In the genomic region with DNA sequence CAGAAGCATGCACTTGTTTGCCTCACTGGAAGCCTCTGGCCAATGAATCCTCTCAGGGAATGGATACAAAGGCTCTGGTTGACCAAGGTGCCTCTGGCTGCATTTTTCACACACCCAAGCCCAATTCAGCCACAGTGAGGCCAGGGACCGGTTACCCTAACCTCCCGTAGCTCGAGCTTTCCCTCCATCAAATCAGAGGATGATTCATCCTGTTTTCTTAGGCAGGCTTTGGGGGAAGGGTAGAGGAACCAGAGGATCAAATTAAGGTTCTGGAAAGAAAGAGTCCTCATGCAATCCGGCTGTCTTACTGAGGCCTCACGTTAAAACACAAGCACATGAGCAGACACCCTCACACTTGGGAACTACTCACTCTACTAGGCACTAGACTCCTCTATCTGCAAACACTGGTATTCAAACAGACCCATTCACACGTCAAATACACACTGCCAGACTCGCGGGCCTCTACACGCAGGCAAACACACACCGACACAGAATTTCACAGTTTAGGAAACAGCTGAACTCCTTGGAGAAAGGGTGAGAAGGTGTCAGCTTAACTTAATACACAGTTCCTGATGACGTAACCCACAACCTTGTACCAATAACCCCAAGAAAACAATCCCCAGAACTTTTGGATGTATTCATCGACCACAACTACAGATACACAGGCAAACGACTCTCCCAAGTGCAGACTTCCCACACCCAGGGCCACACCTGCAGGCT, we compare ENCODE assay signal across 20 cellular contexts. TPM values are rescaled to one million over a fixed set of nuclear protein-coding genes. Genes with fewer than 3 reads are reported as not detected.
DNase-seq lines count a peak whose midpoint lies in the region; ATAC-seq and TF ChIP-seq lines count a peak whose summit lies in the region.
"Had no signal": no experiment of that assay in that cellular context is flagged by ENCODE, and none has a peak within 500 bp of the region (broad histone marks: within the 10 kb centered on the region; RNA-seq: fewer than 3 reads in every experiment).

No MANE protein-coding gene starts in this region.

- no peak overlapping the region for H3K27ac Mint-ChIP-seq in WTC11
- H3K27ac Mint-ChIP-seq: activated B cell treated with CpG ODN at 0.5 μM for 24 hours; activated CD8-positive, alpha-beta memory T cell treated with anti-CD3 and anti-CD28 coated beads, Interleukin-2, amount 10 ng/mL, durations not matched to agents 7 days and 5 days; natural killer cell had no signal

- ATAC-seq in WTC11 (no peak), HG03378 (IDR thresholded peaks at IDR 0.05; ENCODE audit: unreplicated experiment) (no peak)
- ATAC-seq: activated CD8-positive, alpha-beta memory T cell treated with anti-CD3 and anti-CD28 coated beads, Interleukin-2, amount 10 ng/mL, durations not matched to agents 7 days and 5 days; heart left ventricle; natural killer cell had no signal

- CTCF ChIA-PET in WTC11 (lab: Charles Lee): interaction anchor here (1.0 to 4.1 kb wide), 10 partner anchors 16 to 261 kb away, joined by 3 to 49 read pairs (median 4); no protein-coding TSS in a partner anchor

- H3K9me3 Mint-ChIP-seq in WTC11: no peaks in the 10 kb centered on the region
- H3K9me3 Mint-ChIP-seq: activated B cell treated with CpG ODN at 0.5 μM for 24 hours, natural killer cell had no signal

- H3K36me3 Mint-ChIP-seq in WTC11: no peaks in the 10 kb centered on the region
- H3K36me3 Mint-ChIP-seq: activated CD8-positive, alpha-beta memory T cell treated with anti-CD3 and anti-CD28 coated beads, Interleukin-2, amount 10 ng/mL, durations not matched to agents 7 days and 5 days; natural killer cell had no signal

- peak; percentile 16 for DNase-seq in DMS53 (lab: John Stamatoyannopoulos, UW)
- no peak for DNase-seq in DMS53 treated with DMSO at 0.1 percent for 48 hours (lab: John Stamatoyannopoulos, UW; ENCODE audit: unreplicated experiment)
- no peak for DNase-seq in WTC11 (ENCODE audit: low spot score)
- peak; percentile 12 for DNase-seq in fibroblast of the conjunctiva (ENCODE audit: low read depth)
- no peak for DNase-seq in NK-92 (lab: John Stamatoyannopoulos, UW; ENCODE audit: unreplicated experiment)
- DNase-seq in HT-29 (ENCODE audit: low spot score): no peak
- DNase-seq: activated B cell treated with CpG ODN at 0.5 μM for 24 hours; activated CD8-positive, alpha-beta memory T cell treated with anti-CD3 and anti-CD28 coated beads, Interleukin-2, amount 10 ng/mL, durations not matched to agents 7 days and 5 days; CD8-positive, alpha-beta memory T cell; GF-D8; left lung; natural killer cell; NCI-H2107; sigmoid colon; stimulated activated naive CD4-positive, alpha-beta T cell treated with Interleukin-2 at 50 U/mL for 16 hours had no signal

- no peak for TF ChIP-seq CTCF in WTC11 (IDR thresholded peaks at IDR 0.05)

- peaks cover 60% of the 10 kb centered on the region for H3K27me3 Mint-ChIP-seq in WTC11 (ENCODE audit: low read depth)

- H3K4me3 Mint-ChIP-seq in WTC11: peak overlapping the region; percentile 61
- H3K4me3 Mint-ChIP-seq: activated B cell treated with CpG ODN at 0.5 μM for 24 hours; activated CD8-positive, alpha-beta memory T cell treated with anti-CD3 and anti-CD28 coated beads, Interleukin-2, amount 10 ng/mL, durations not matched to agents 7 days and 5 days; natural killer cell had no signal

- POLR2A ChIA-PET in WTC11 (lab: Charles Lee): interaction anchor here (0.6 to 1.0 kb wide), 2 partner anchors 50 to 464 kb away, joined by 3 read pairs; a partner anchor contains a TSS

- peak overlapping the region; percentile 29 for H3K27ac ChIP-seq in temporal lobe (ENCODE audit: low read depth, low read length)
- H3K27ac ChIP-seq: 22Rv1, heart left ventricle, left lung, sigmoid colon had no signal

- peaks cover 42% of the 10 kb centered on the region for H3K4me1 Mint-ChIP-seq in WTC11

TF ChIP-seq in WTC11, 78 proteins besides CTCF, POLR2A, EP300 and RAD21:
- TF ChIP-seq, protein P1, sequence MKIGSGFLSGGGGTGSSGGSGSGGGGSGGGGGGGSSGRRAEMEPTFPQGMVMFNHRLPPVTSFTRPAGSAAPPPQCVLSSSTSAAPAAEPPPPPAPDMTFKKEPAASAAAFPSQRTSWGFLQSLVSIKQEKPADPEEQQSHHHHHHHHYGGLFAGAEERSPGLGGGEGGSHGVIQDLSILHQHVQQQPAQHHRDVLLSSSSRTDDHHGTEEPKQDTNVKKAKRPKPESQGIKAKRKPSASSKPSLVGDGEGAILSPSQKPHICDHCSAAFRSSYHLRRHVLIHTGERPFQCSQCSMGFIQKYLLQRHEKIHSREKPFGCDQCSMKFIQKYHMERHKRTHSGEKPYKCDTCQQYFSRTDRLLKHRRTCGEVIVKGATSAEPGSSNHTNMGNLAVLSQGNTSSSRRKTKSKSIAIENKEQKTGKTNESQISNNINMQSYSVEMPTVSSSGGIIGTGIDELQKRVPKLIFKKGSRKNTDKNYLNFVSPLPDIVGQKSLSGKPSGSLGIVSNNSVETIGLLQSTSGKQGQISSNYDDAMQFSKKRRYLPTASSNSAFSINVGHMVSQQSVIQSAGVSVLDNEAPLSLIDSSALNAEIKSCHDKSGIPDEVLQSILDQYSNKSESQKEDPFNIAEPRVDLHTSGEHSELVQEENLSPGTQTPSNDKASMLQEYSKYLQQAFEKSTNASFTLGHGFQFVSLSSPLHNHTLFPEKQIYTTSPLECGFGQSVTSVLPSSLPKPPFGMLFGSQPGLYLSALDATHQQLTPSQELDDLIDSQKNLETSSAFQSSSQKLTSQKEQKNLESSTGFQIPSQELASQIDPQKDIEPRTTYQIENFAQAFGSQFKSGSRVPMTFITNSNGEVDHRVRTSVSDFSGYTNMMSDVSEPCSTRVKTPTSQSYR (CRISPR knock-in tag; IDR thresholded peaks at IDR 0.05): no peak
- TF ChIP-seq, protein P2, sequence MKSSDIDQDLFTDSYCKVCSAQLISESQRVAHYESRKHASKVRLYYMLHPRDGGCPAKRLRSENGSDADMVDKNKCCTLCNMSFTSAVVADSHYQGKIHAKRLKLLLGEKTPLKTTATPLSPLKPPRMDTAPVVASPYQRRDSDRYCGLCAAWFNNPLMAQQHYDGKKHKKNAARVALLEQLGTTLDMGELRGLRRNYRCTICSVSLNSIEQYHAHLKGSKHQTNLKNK (CRISPR knock-in tag; IDR thresholded peaks at IDR 0.05): no peak
- no peak for TF ChIP-seq SMAD4 (CRISPR knock-in tag; IDR thresholded peaks at IDR 0.05)
- no peak for TF ChIP-seq FOXP1 (CRISPR knock-in tag; IDR thresholded peaks at IDR 0.05; ENCODE audit: borderline replicate concordance)
- no peak for TF ChIP-seq SOX15 (CRISPR knock-in tag; IDR thresholded peaks at IDR 0.05)
- no peak for TF ChIP-seq ZNF671 (CRISPR knock-in tag; IDR thresholded peaks at IDR 0.05)
- TF ChIP-seq, protein P3, sequence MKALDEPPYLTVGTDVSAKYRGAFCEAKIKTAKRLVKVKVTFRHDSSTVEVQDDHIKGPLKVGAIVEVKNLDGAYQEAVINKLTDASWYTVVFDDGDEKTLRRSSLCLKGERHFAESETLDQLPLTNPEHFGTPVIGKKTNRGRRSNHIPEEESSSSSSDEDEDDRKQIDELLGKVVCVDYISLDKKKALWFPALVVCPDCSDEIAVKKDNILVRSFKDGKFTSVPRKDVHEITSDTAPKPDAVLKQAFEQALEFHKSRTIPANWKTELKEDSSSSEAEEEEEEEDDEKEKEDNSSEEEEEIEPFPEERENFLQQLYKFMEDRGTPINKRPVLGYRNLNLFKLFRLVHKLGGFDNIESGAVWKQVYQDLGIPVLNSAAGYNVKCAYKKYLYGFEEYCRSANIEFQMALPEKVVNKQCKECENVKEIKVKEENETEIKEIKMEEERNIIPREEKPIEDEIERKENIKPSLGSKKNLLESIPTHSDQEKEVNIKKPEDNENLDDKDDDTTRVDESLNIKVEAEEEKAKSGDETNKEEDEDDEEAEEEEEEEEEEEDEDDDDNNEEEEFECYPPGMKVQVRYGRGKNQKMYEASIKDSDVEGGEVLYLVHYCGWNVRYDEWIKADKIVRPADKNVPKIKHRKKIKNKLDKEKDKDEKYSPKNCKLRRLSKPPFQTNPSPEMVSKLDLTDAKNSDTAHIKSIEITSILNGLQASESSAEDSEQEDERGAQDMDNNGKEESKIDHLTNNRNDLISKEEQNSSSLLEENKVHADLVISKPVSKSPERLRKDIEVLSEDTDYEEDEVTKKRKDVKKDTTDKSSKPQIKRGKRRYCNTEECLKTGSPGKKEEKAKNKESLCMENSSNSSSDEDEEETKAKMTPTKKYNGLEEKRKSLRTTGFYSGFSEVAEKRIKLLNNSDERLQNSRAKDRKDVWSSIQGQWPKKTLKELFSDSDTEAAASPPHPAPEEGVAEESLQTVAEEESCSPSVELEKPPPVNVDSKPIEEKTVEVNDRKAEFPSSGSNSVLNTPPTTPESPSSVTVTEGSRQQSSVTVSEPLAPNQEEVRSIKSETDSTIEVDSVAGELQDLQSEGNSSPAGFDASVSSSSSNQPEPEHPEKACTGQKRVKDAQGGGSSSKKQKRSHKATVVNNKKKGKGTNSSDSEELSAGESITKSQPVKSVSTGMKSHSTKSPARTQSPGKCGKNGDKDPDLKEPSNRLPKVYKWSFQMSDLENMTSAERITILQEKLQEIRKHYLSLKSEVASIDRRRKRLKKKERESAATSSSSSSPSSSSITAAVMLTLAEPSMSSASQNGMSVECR (CRISPR knock-in tag; IDR thresholded peaks at IDR 0.05; ENCODE audit: borderline replicate concordance): no peak

RNA-seq across cellular contexts. Expression of a gene that starts 12.4 kb away (rescaled TPM):
- 8.0 to 10.4 TPM (median 8.6 TPM) in 3 replicates for total RNA-seq in WTC11 (2021)
- total RNA-seq in temporal lobe: 157 TPM
- not detected in 2 replicates for total RNA-seq in HT-29 (2014; rRNA removed; shearing (Covaris generic))

RNA-seq across cellular contexts. Expression of a gene that starts 33.4 kb away (rescaled TPM):
- total RNA-seq in WTC11 (2021) (31.9 to 41.5 TPM (median 40.3 TPM) in 3 replicates), temporal lobe (22.9 TPM)
- not detected in 2 replicates for total RNA-seq in HT-29 (2014; rRNA removed; shearing (Covaris generic))
- total RNA-seq: SK-MEL-5 had no signal

RNA-seq across cellular contexts. Expression of a gene that starts 49.2 kb away (rescaled TPM):
- total RNA-seq in WTC11 (2021) (6.6 to 8.7 TPM (median 8.2 TPM) in 3 replicates), temporal lobe (1.5 TPM)
- 0.16 and 0.23 TPM in 2 replicates for total RNA-seq in HT-29 (2014; rRNA removed; shearing (Covaris generic))

Comparison
In these comparisons a context has a peak if more than half of its experiments do, and no peak if none do; other contexts are left out.
1. DNase-seq: peak in DMS53 (single experiment) and fibroblast of the conjunctiva (single experiment); none in DMS53 treated with DMSO at 0.1 percent for 48 hours (single experiment), WTC11 (single experiment), NK-92 (single experiment) and HT-29 (single experiment).
2. RNA of a gene that starts 12.4 kb away (total RNA-seq): 157 TPM in temporal lobe (single experiment); 8.0 to 10.4 TPM in WTC11 and not detected in HT-29; every median in the first group is over 10 times any median in the second.
3. RNA of a gene that starts 33.4 kb away (total RNA-seq): 31.9 to 41.5 TPM in WTC11 and 22.9 TPM in temporal lobe (single experiment); not detected in HT-29; every median in the first group is over 10 times any median in the second.